ENCODE assay signal across 10 cellular contexts in the genomic region with DNA sequence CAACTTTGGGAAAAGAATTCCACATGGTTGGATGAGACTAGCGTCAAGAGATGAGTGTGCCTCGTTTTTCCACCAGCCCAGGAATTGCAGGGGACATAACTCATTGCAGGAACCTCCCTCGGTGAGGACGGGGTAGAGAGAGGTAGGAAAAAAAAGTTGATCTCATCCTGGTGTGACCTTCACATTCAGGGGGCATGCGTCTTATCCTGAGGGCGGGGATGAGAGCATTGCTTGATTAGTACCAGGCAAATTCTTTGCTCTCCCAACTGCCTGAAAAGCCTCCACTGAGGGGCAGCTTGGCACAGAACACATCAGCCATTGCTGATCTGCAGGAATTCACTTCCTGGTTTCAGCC. TPM values are rescaled to one million over a fixed set of nuclear protein-coding genes. Genes with fewer than 3 reads are reported as not detected.
DNase-seq lines count a peak whose midpoint lies in the region; ATAC-seq, FAIRE-seq and TF ChIP-seq lines count a peak whose summit lies in the region.
"Had no signal": no experiment of that assay in that cellular context is flagged by ENCODE, and none has a peak within 500 bp of the region (broad histone marks: within the 10 kb centered on the region; RNA-seq: fewer than 3 reads in every experiment).

No MANE protein-coding gene starts in this region.

- H3K9me3 Mint-ChIP-seq in activated naive CD4-positive, alpha-beta T cell treated with anti-CD3 and anti-CD28 coated beads, Interleukin-2, amount 50 U/mL, for 72 hours, result no peaks in the 10 kb centered on the region

- TF ChIP-seq CTCF in fibroblast of mammary gland (conservative IDR thresholded peaks at IDR 0.05; ENCODE audit: control insufficient read depth, insufficient read depth, low read depth, low read length) (no peak), pancreas (IDR thresholded peaks at IDR 0.05) (no peak)

- 28 to 39% methylated on average over 6 of the region's 6 CpGs for WGBS in pancreas, 2 donors

- H3K27me3 ChIP-seq in pancreas, result no peaks in the 10 kb centered on the region
- H3K27me3 ChIP-seq: SJSA1 had no signal

- H3K36me3 Mint-ChIP-seq in activated naive CD4-positive, alpha-beta T cell treated with anti-CD3 and anti-CD28 coated beads, Interleukin-2, amount 50 U/mL, for 72 hours, result no peaks in the 10 kb centered on the region

- peaks cover 0 to 12% (median 4%) of the 10 kb centered on the region in 3 donors for H3K36me3 ChIP-seq in pancreas
- H3K36me3 ChIP-seq: SJSA1 had no signal

- no peak overlapping the region for H3K27ac ChIP-seq in pancreas
- H3K27ac ChIP-seq: psoas muscle, SJSA1 had no signal

- no peak for FAIRE-seq in pancreas (lab: Jason Lieb, UNC)

- intact Hi-C loops in pancreas (cut with DNase I), result no loop called here

- no peaks in the 10 kb centered on the region for H3K9me3 ChIP-seq in pancreas
- H3K9me3 ChIP-seq: psoas muscle, SJSA1 had no signal

- H3K4me3 ChIP-seq in fibroblast of mammary gland (ENCODE audit: control insufficient read depth, low read depth, low read length), result no peak overlapping the region
- no peak overlapping the region for H3K4me3 ChIP-seq in pancreas
- H3K4me3 ChIP-seq: psoas muscle, SJSA1 had no signal

- ATAC-seq in pancreas (peak; percentile 17 to 21 (median 18)), HG03439 (IDR thresholded peaks at IDR 0.05; ENCODE audit: unreplicated experiment) (no peak), HG03520 (IDR thresholded peaks at IDR 0.05; ENCODE audit: unreplicated experiment) (no peak), HG03039 (IDR thresholded peaks at IDR 0.05; ENCODE audit: unreplicated experiment) (no peak)
- no peak for ATAC-seq in activated naive CD4-positive, alpha-beta T cell treated with anti-CD3 and anti-CD28 coated beads, Interleukin-2, amount 50 U/mL, for 72 hours

- peak overlapping the region in 1 of 2 donors; percentile 13 for H3K27ac Mint-ChIP-seq in activated naive CD4-positive, alpha-beta T cell treated with anti-CD3 and anti-CD28 coated beads, Interleukin-2, amount 50 U/mL, for 72 hours

- peaks cover 0 to 3% (median 0%) of the 10 kb centered on the region in 3 donors for H3K4me1 ChIP-seq in pancreas
- H3K4me1 ChIP-seq: psoas muscle had no signal

- DNase-seq in EH (ENCODE audit: low read depth) (peak; percentile 39), NCI-H2227 (lab: John Stamatoyannopoulos, UW; ENCODE audit: unreplicated experiment) (peak; percentile 61), fibroblast of mammary gland (ENCODE audit: low read depth) (peak; percentile 43), pancreas (peak in 1 of 6 donors; percentile 7)
- DNase-seq in activated naive CD4-positive, alpha-beta T cell treated with anti-CD3 and anti-CD28 coated beads, Interleukin-2, amount 50 U/mL, for 72 hours (ENCODE audit: low spot score in 2 of 2), result no peak

RNA-seq across cellular contexts. Expression of a gene that starts 11.8 kb away (rescaled TPM):
- under 1 TPM in 5 of 6 donors, not detected in 1; 0.25 to 0.41 (median 0.34) TPM for total RNA-seq in pancreas
- under 1 TPM; 0.23 to 0.82 TPM for polyA plus RNA-seq in pancreas
- not detected for total RNA-seq in activated naive CD4-positive, alpha-beta T cell treated with anti-CD3 and anti-CD28 coated beads, Interleukin-2, amount 50 U/mL, for 72 hours
- total RNA-seq: SJSA1 had no signal

Comparison
In these comparisons a context has a peak if more than half of its experiments do, and no peak if none do; other contexts are left out.
1. DNase-seq: peak in EH (single experiment), NCI-H2227 (single experiment) and fibroblast of mammary gland (single experiment); none in activated naive CD4-positive, alpha-beta T cell treated with anti-CD3 and anti-CD28 coated beads, Interleukin-2, amount 50 U/mL, for 72 hours (0 of 2).
2. ATAC-seq: peak in pancreas (4 of 4); none in HG03439 (single experiment), HG03520 (single experiment), HG03039 (single experiment) and activated naive CD4-positive, alpha-beta T cell treated with anti-CD3 and anti-CD28 coated beads, Interleukin-2, amount 50 U/mL, for 72 hours (0 of 2).